9 cellular contexts compared by ENCODE assay signal in the genomic region with DNA sequence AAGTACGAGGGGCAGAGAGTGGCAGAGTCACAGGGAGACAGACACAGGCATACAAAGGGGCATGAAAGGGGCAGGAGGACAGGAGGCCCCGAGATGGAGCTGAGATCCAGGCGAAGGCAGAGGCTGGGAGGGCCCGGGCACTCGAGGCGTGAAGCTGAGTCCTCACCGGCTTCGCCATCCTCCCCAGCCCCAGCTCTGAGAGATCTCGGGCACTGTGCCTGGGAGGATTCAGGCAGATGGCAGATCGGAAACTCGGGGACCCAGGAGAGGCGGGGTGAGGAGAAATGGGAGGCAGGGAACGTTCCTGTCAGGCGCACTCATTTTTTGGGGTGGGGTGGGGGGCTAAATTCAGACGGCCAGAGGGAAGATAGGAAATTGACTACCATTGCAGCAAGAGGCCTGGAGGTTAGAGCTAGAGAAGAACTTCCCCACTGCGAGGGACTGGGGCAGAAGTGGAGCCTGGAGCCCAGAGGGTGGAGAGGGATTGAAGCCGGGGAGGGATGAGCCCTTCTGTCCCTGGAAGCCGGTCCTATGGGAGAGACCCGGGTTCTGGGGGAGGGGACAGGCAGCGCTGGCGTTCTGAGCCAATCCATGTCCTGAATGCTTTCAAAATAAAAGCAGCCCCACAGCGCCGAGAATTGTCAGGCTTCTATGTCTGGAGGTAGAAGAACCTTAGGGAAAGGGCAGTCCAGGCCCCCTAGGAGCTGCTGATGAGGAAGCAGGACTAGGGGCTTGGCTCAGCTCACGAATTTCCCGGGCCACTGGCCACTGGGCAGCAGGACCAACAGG. TPM values are rescaled to one million over a fixed set of nuclear protein-coding genes. Genes with fewer than 3 reads are reported as not detected.
DNase-seq lines count a peak whose midpoint lies in the region; ATAC-seq and TF ChIP-seq lines count a peak whose summit lies in the region.
"Had no signal": no experiment of that assay in that cellular context is flagged by ENCODE, and none has a peak within 500 bp of the region (broad histone marks: within the 10 kb centered on the region; RNA-seq: fewer than 3 reads in every experiment).

No MANE protein-coding gene starts in this region.

- H3K27me3 Mint-ChIP-seq in effector memory CD8-positive, alpha-beta T cell: peaks cover 68 to 93% of the 10 kb centered on the region in 2 donors
- H3K27me3 Mint-ChIP-seq in progenitor cell of endocrine pancreas: peaks cover 64% of the 10 kb centered on the region

- no peaks in the 10 kb centered on the region for H3K36me3 Mint-ChIP-seq in effector memory CD8-positive, alpha-beta T cell (ENCODE audit: insufficient read depth)
- no peaks in the 10 kb centered on the region for H3K36me3 Mint-ChIP-seq in progenitor cell of endocrine pancreas (ENCODE audit: insufficient read depth)

- DNase-seq in ELR (ENCODE audit: low read depth) (peak; percentile 13), NCI-H1930 (lab: John Stamatoyannopoulos, UW) (peak; percentile 29 to 52), progenitor cell of endocrine pancreas (ENCODE audit: low spot score, unreplicated experiment) (no peak), DMS53 treated with DMSO at 0.1 percent for 48 hours (lab: John Stamatoyannopoulos, UW; ENCODE audit: unreplicated experiment) (no peak)
- no peak for DNase-seq in effector memory CD8-positive, alpha-beta T cell
- DNase-seq in activated CD4-positive, alpha-beta T cell treated with anti-CD3 and anti-CD28 coated beads for 48 hours: no peak

- H3K4me1 Mint-ChIP-seq in effector memory CD8-positive, alpha-beta T cell (ENCODE audit: low read depth in 2 of 2): peaks cover 4 to 10% of the 10 kb centered on the region in 2 donors
- H3K4me1 Mint-ChIP-seq in progenitor cell of endocrine pancreas (ENCODE audit: low read depth): peaks cover 8% of the 10 kb centered on the region

- ATAC-seq in effector memory CD8-positive, alpha-beta T cell (replicated peaks): no peak
- no peak for ATAC-seq in GM19452 (IDR thresholded peaks at IDR 0.05; ENCODE audit: unreplicated experiment)

- no peak overlapping the region for H3K27ac Mint-ChIP-seq in effector memory CD8-positive, alpha-beta T cell
- H3K27ac Mint-ChIP-seq in progenitor cell of endocrine pancreas: no peak overlapping the region

- H3K4me3 Mint-ChIP-seq in effector memory CD8-positive, alpha-beta T cell: peak overlapping the region; percentile 77 to 79
- H3K4me3 Mint-ChIP-seq in progenitor cell of endocrine pancreas (ENCODE audit: low read depth): peak overlapping the region; percentile 74

- TF ChIP-seq CTCF in progenitor cell of endocrine pancreas (IDR thresholded peaks at IDR 0.05; ENCODE audit: unreplicated experiment): no peak

- H3K9me3 Mint-ChIP-seq in effector memory CD8-positive, alpha-beta T cell: no peaks in the 10 kb centered on the region
- H3K9me3 Mint-ChIP-seq in progenitor cell of endocrine pancreas (ENCODE audit: low read depth): no peaks in the 10 kb centered on the region

RNA-seq across cellular contexts. Expression of a gene that starts 12.6 kb away (rescaled TPM):
- 1.0 and 1.2 TPM in 2 replicates for total RNA-seq in progenitor cell of endocrine pancreas
- total RNA-seq: lung microvascular endothelial cell had no signal

RNA-seq across cellular contexts. Expression of a gene that starts 41.9 kb away (rescaled TPM):
- not detected in 2 replicates for total RNA-seq in progenitor cell of endocrine pancreas
- total RNA-seq: lung microvascular endothelial cell, NCI-H460 had no signal

RNA-seq across cellular contexts. Expression of a gene that starts 44.6 kb away (rescaled TPM):
- total RNA-seq in progenitor cell of endocrine pancreas: 12.1 and 13.1 TPM in 2 replicates

Comparison
In these comparisons a context has a peak if more than half of its experiments do, and no peak if none do; other contexts are left out.
1. DNase-seq: peak in ELR (single experiment) and NCI-H1930 (2 of 2); none in effector memory CD8-positive, alpha-beta T cell (0 of 3), progenitor cell of endocrine pancreas (single experiment), DMS53 treated with DMSO at 0.1 percent for 48 hours (single experiment) and activated CD4-positive, alpha-beta T cell treated with anti-CD3 and anti-CD28 coated beads for 48 hours (single experiment).